In the genomic region with DNA sequence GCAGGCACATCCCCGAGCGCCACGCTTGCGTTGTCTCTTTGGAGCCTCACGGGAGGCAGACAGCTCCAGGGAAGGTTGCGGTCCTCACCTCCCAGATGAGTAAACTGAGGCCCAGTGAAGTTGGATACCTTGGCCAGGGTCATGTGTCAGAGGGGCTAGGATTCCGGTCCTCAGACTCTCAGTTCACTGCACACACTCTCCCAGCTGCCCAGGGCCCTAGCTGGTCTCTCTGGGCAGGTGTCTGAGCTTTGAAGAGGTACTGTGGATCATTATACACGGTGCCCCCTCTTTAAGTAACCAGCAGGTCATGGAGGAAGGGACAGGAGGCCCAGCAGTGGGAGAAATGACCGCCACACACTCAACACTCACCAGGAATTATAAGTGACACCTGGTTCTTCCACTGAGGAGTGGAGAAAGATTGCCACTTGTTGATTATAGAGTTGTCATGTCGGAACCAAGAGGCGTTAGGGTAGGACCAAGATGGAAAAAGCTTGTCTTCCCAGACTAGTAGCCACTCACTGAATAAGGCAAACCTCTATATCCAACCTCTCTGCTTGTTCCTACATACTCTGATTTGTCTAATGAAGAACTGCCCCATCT, we compare ENCODE assay signal across 8 cellular contexts. TPM values are rescaled to one million over a fixed set of nuclear protein-coding genes. Genes with fewer than 3 reads are reported as not detected.
DNase-seq lines count a peak whose midpoint lies in the region; ATAC-seq and TF ChIP-seq lines count a peak whose summit lies in the region.

No MANE protein-coding gene starts in this region.

- H3K4me1 ChIP-seq in tibial artery, result peaks cover 0 to 22% (median 16%) of the 10 kb centered on the region in 4 donors

- ATAC-seq in stimulated activated naive CD8-positive, alpha-beta T cell treated with anti-CD3 and anti-CD28 coated beads, Interleukin-15, Interleukin-2, amounts not matched to agents 100 U/mL and 50 U/mL, for 24 hours, result no peak
- peak in 1 of 2 donors; percentile 15 for ATAC-seq in activated naive CD4-positive, alpha-beta T cell treated with anti-CD3 and anti-CD28 coated beads, Interleukin-2, amount 50 U/mL, for 72 hours
- no peak for ATAC-seq in GM19452 (IDR thresholded peaks at IDR 0.05; ENCODE audit: unreplicated experiment)

- intact Hi-C loops in tibial artery (cut with DNase I; ENCODE audit: low total_unique reads), result loop anchor here (5.0 to 10.0 kb wide), 3 partner anchors 49 to 181 kb away; partner anchors contain the start of genes ATRAID, CAD, MAPRE3 and SLC5A6

- TF ChIP-seq CTCF in kidney epithelial cell (IDR thresholded peaks at IDR 0.05; ENCODE audit: insufficient read depth, low read length, poor library complexity, severe bottlenecking), result no peak
- TF ChIP-seq CTCF in tibial artery (IDR thresholded peaks at IDR 0.05), result peak in 1 of 2 experiments; percentile 0

- H3K27ac ChIP-seq in tibial artery, result peak overlapping the region; percentile 91

- peaks cover 35% of the 10 kb centered on the region for H3K36me3 Mint-ChIP-seq in stimulated activated naive CD8-positive, alpha-beta T cell treated with anti-CD3 and anti-CD28 coated beads, Interleukin-15, Interleukin-2, amounts not matched to agents 100 ng/mL and 50 ng/mL, for 24 hours (ENCODE audit: low read depth)
- H3K36me3 Mint-ChIP-seq in activated naive CD4-positive, alpha-beta T cell treated with anti-CD3 and anti-CD28 coated beads, Interleukin-2, amount 50 U/mL, for 72 hours, result peaks cover 12 to 31% of the 10 kb centered on the region in 2 donors

- H3K27me3 ChIP-seq in kidney epithelial cell (ENCODE audit: control insufficient read depth, insufficient read depth, low read length) (no peaks in the 10 kb centered on the region), tibial artery (no peaks in the 10 kb centered on the region)

- H3K4me3 ChIP-seq in kidney epithelial cell (ENCODE audit: low read depth, low read length), result peak overlapping the region; percentile 78
- H3K4me3 ChIP-seq in tibial artery, result peak overlapping the region; percentile 96 to 98

- H3K4me1 Mint-ChIP-seq in stimulated activated naive CD8-positive, alpha-beta T cell treated with anti-CD3 and anti-CD28 coated beads, Interleukin-15, Interleukin-2, amounts not matched to agents 100 ng/mL and 50 ng/mL, for 24 hours (ENCODE audit: low read depth), result peaks cover 34% of the 10 kb centered on the region

- peak overlapping the region; percentile 88 for H3K27ac Mint-ChIP-seq in stimulated activated naive CD8-positive, alpha-beta T cell treated with anti-CD3 and anti-CD28 coated beads, Interleukin-15, Interleukin-2, amounts not matched to agents 100 ng/mL and 50 ng/mL, for 24 hours
- peak overlapping the region; percentile 91 to 92 for H3K27ac Mint-ChIP-seq in activated naive CD4-positive, alpha-beta T cell treated with anti-CD3 and anti-CD28 coated beads, Interleukin-2, amount 50 U/mL, for 72 hours

- H3K27me3 Mint-ChIP-seq in stimulated activated naive CD8-positive, alpha-beta T cell treated with anti-CD3 and anti-CD28 coated beads, Interleukin-15, Interleukin-2, amounts not matched to agents 100 ng/mL and 50 ng/mL, for 24 hours, result no peaks in the 10 kb centered on the region

- H3K9me3 ChIP-seq in tibial artery, result no peaks in the 10 kb centered on the region

- DNase-seq in stimulated activated naive CD8-positive, alpha-beta T cell treated with anti-CD3 and anti-CD28 coated beads, Interleukin-15, Interleukin-2, amounts not matched to agents 100 U/mL and 50 U/mL, for 24 hours, result no peak
- DNase-seq in activated naive CD4-positive, alpha-beta T cell treated with anti-CD3 and anti-CD28 coated beads, Interleukin-2, amount 50 U/mL, for 72 hours (ENCODE audit: low spot score in 2 of 2), result no peak
- DNase-seq in kidney epithelial cell (ENCODE audit: low read depth) (no peak), tibial artery (no peak), NCI-H345 (lab: John Stamatoyannopoulos, UW) (no peak), NCI-H2029 (lab: John Stamatoyannopoulos, UW) (no peak)

- H3K9me3 Mint-ChIP-seq in stimulated activated naive CD8-positive, alpha-beta T cell treated with anti-CD3 and anti-CD28 coated beads, Interleukin-15, Interleukin-2, amounts not matched to agents 100 ng/mL and 50 ng/mL, for 24 hours, result no peaks in the 10 kb centered on the region
- no peaks in the 10 kb centered on the region for H3K9me3 Mint-ChIP-seq in activated naive CD4-positive, alpha-beta T cell treated with anti-CD3 and anti-CD28 coated beads, Interleukin-2, amount 50 U/mL, for 72 hours

- H3K36me3 ChIP-seq in kidney epithelial cell (ENCODE audit: control insufficient read depth, insufficient read depth, low read length) (peaks cover 1% of the 10 kb centered on the region), tibial artery (peaks cover 26 to 39% (median 32%) of the 10 kb centered on the region in 3 donors)

- peak overlapping the region; percentile 95 for H3K4me3 Mint-ChIP-seq in stimulated activated naive CD8-positive, alpha-beta T cell treated with anti-CD3 and anti-CD28 coated beads, Interleukin-15, Interleukin-2, amounts not matched to agents 100 ng/mL and 50 ng/mL, for 24 hours

RNA-seq across cellular contexts. Expression of gene TMEM214, which starts 0.6 kb away (rescaled TPM):
- 10 to 100 TPM; 54.3 to 68.0 TPM for total RNA-seq in activated naive CD4-positive, alpha-beta T cell treated with anti-CD3 and anti-CD28 coated beads, Interleukin-2, amount 50 U/mL, for 72 hours
- total RNA-seq in kidney epithelial cell, result 27.0 and 36.1 TPM in 2 replicates

RNA-seq across cellular contexts. Expression of gene AGBL5, which starts 18.1 kb away (rescaled TPM):
- 10 to 100 TPM; 14.1 to 21.6 TPM for total RNA-seq in activated naive CD4-positive, alpha-beta T cell treated with anti-CD3 and anti-CD28 coated beads, Interleukin-2, amount 50 U/mL, for 72 hours
- 28.6 and 32.0 TPM in 2 replicates for total RNA-seq in kidney epithelial cell

RNA-seq across cellular contexts. Expression of gene OST4, which starts 38.1 kb away (rescaled TPM):
- total RNA-seq in activated naive CD4-positive, alpha-beta T cell treated with anti-CD3 and anti-CD28 coated beads, Interleukin-2, amount 50 U/mL, for 72 hours, result 100 to 1,000 TPM; 263 to 344 TPM
- 237 and 272 TPM in 2 replicates for total RNA-seq in kidney epithelial cell

RNA-seq across cellular contexts. Expression of gene EMILIN1, which starts 45.1 kb away (rescaled TPM):
- total RNA-seq in activated naive CD4-positive, alpha-beta T cell treated with anti-CD3 and anti-CD28 coated beads, Interleukin-2, amount 50 U/mL, for 72 hours, result under 1 TPM; 0.52 to 0.78 TPM
- total RNA-seq in kidney epithelial cell, result 7.4 and 9.5 TPM in 2 replicates

RNA-seq across cellular contexts. Expression of gene KHK, which starts 53.2 kb away (rescaled TPM):
- 10 to 100 TPM; 10.6 to 16.3 TPM for total RNA-seq in activated naive CD4-positive, alpha-beta T cell treated with anti-CD3 and anti-CD28 coated beads, Interleukin-2, amount 50 U/mL, for 72 hours
- total RNA-seq in kidney epithelial cell, result 3.1 and 3.8 TPM in 2 replicates
